Comparison of ENCODE assay signal across 38 cellular contexts in the genomic region with DNA sequence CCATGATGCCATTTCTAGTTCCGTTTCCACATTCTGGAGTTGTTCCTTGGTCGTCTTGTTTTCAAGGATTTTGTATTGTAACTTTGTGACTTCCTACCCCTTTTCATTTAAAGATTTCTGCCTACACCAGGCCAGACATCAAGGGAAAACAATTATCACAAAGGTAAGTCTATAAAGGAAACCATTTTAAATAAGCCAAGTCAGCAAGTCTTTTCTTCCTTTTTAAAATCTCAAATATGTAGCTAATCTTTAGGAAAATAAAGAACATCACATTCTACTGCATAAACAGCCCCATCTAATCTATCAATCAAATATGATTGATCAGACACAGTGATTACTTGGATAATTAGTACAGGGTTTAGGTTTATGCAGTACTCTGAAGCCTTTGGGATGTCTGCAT.
"Had no signal": no experiment of that assay in that cellular context is flagged by ENCODE, and none has a peak within 500 bp of the region (broad histone marks: within the 10 kb centered on the region; RNA-seq: fewer than 3 reads in every experiment).

No MANE protein-coding gene starts in this region.

- H3K27me3 ChIP-seq: body of pancreas, brain microvascular endothelial cell had no signal

- H3K4me3 ChIP-seq: adrenal gland, body of pancreas, breast epithelium had no signal

- ATAC-seq: activated CD4-positive, alpha-beta T cell treated with anti-CD3 and anti-CD28 coated beads for 36 hours; activated CD4-positive, CD25-positive, alpha-beta regulatory T cell treated with anti-CD3 and anti-CD28 coated beads, Interleukin-2, amount 50 U/mL, for 24 hours; activated naive CD4-positive, alpha-beta T cell treated with anti-CD3 and anti-CD28 coated beads, Interleukin-2, amount 50 U/mL, for 72 hours; activated T-cell treated with anti-CD3 and anti-CD28 coated beads, Interleukin-2, amount 50 U/mL, for 4 hours; activated T-cell treated with anti-CD3 and anti-CD28 coated beads, Interleukin-2, amount 50 U/mL, for 72 hours; activated T-helper 17 cell treated with anti-CD3 and anti-CD28 coated beads, Interleukin-2, amount 50 U/mL, for 72 hours; body of pancreas; WTC11 had no signal

- H3K36me3 ChIP-seq: adrenal gland, brain microvascular endothelial cell, breast epithelium, WERI-Rb-1 had no signal

- H3K4me1 Mint-ChIP-seq: activated CD4-positive, alpha-beta T cell treated with anti-CD3 and anti-CD28 coated beads for 36 hours; activated T-helper 17 cell treated with anti-CD3 and anti-CD28 coated beads, Interleukin-2, amount 50 U/mL, for 72 hours had no signal

- H3K4me3 Mint-ChIP-seq: activated CD4-positive, alpha-beta memory T cell treated with anti-CD3 and anti-CD28 coated beads, Interleukin-2, amount 10 ng/mL, durations not matched to agents 7 days and 5 days; activated CD4-positive, alpha-beta T cell treated with anti-CD3 and anti-CD28 coated beads for 36 hours; activated CD4-positive, alpha-beta T cell treated with anti-CD3 and anti-CD28 coated beads, Interleukin-2, amount 10 ng/mL, durations not matched to agents 7 days and 5 days; activated naive CD4-positive, alpha-beta T cell treated with anti-CD3 and anti-CD28 coated beads for 36 hours; activated naive CD8-positive, alpha-beta T cell treated with anti-CD3 and anti-CD28 coated beads for 36 hours; activated T-cell treated with anti-CD3 and anti-CD28 coated beads, Interleukin-2, amount 50 U/mL, for 4 hours; activated T-cell treated with anti-CD3 and anti-CD28 coated beads, Interleukin-2, amount 50 U/mL, for 72 hours; activated T-helper 1 cell treated with anti-CD3 and anti-CD28 coated beads, Interleukin-12 subunit alpha, Interleukin-12 subunit beta, Interleukin-2, Interleukin-4 antibody, amounts not matched to agents 30 ng/mL and 10 ng/mL and 1 ng/mL, durations not matched to agents 14 hours and 24 hours and 36 hours; activated T-helper 17 cell treated with anti-CD3 and anti-CD28 coated beads, Interleukin-2, amount 50 U/mL, for 72 hours; T-helper 1 cell treated with Interleukin-12 subunit alpha and Interleukin-12 subunit beta and Interleukin-4 antibody, amounts not matched to agents 30 μg/mL and 1 μg/mL, for 36 hours; T-helper 2 cell treated with Interferon-gamma antibody and Interleukin-4, amounts not matched to agents 5 μg/mL and 100 μg/mL, for 36 hours; WTC11 had no signal

- H3K36me3 Mint-ChIP-seq: activated naive CD4-positive, alpha-beta T cell treated with anti-CD3 and anti-CD28 coated beads, Interleukin-2, amount 50 U/mL, for 72 hours; activated naive CD8-positive, alpha-beta T cell treated with anti-CD3 and anti-CD28 coated beads for 36 hours; WTC11 had no signal

- H3K27ac Mint-ChIP-seq: activated CD4-positive, alpha-beta memory T cell treated with anti-CD3 and anti-CD28 coated beads, Interleukin-2, amount 10 ng/mL, durations not matched to agents 7 days and 5 days; activated CD4-positive, alpha-beta T cell treated with anti-CD3 and anti-CD28 coated beads for 36 hours; activated CD4-positive, alpha-beta T cell treated with anti-CD3 and anti-CD28 coated beads, Interleukin-2, amount 10 ng/mL, durations not matched to agents 7 days and 5 days; activated naive CD4-positive, alpha-beta T cell treated with anti-CD3 and anti-CD28 coated beads for 36 hours; activated naive CD4-positive, alpha-beta T cell treated with anti-CD3 and anti-CD28 coated beads, Interleukin-2, amount 50 U/mL, for 72 hours; activated naive CD8-positive, alpha-beta T cell treated with anti-CD3 and anti-CD28 coated beads for 36 hours; activated T-cell treated with anti-CD3 and anti-CD28 coated beads, Interleukin-2, amount 50 U/mL, for 72 hours; activated T-helper 1 cell treated with anti-CD3 and anti-CD28 coated beads, Interleukin-12 subunit alpha, Interleukin-12 subunit beta, Interleukin-2, Interleukin-4 antibody, amounts not matched to agents 30 ng/mL and 10 ng/mL and 1 ng/mL, durations not matched to agents 14 hours and 24 hours and 36 hours; activated T-helper 17 cell treated with anti-CD3 and anti-CD28 coated beads, Interleukin-2, amount 50 U/mL, for 72 hours; T-helper 1 cell treated with Interleukin-12 subunit alpha and Interleukin-12 subunit beta and Interleukin-4 antibody, amounts not matched to agents 30 μg/mL and 1 μg/mL, for 36 hours; T-helper 2 cell treated with Interferon-gamma antibody and Interleukin-4, amounts not matched to agents 5 μg/mL and 100 μg/mL, for 36 hours; WTC11 had no signal

- H3K9me3 Mint-ChIP-seq: activated CD4-positive, alpha-beta memory T cell treated with anti-CD3 and anti-CD28 coated beads, Interleukin-2, amount 10 ng/mL, durations not matched to agents 7 days and 5 days; activated CD4-positive, alpha-beta T cell treated with anti-CD3 and anti-CD28 coated beads, Interleukin-2, amount 10 ng/mL, durations not matched to agents 7 days and 5 days; activated naive CD4-positive, alpha-beta T cell treated with anti-CD3 and anti-CD28 coated beads for 36 hours; activated naive CD4-positive, alpha-beta T cell treated with anti-CD3 and anti-CD28 coated beads, Interleukin-2, amount 50 U/mL, for 72 hours; activated naive CD8-positive, alpha-beta T cell treated with anti-CD3 and anti-CD28 coated beads for 36 hours; activated T-cell treated with anti-CD3 and anti-CD28 coated beads, Interleukin-2, amount 50 U/mL, for 4 hours; activated T-cell treated with anti-CD3 and anti-CD28 coated beads, Interleukin-2, amount 50 U/mL, for 72 hours; activated T-helper 1 cell treated with anti-CD3 and anti-CD28 coated beads, Interleukin-12 subunit alpha, Interleukin-12 subunit beta, Interleukin-2, Interleukin-4 antibody, amounts not matched to agents 30 ng/mL and 10 ng/mL and 1 ng/mL, durations not matched to agents 14 hours and 24 hours and 36 hours; activated T-helper 17 cell treated with anti-CD3 and anti-CD28 coated beads, Interleukin-2, amount 50 U/mL, for 72 hours; T-helper 1 cell treated with Interleukin-12 subunit alpha and Interleukin-12 subunit beta and Interleukin-4 antibody, amounts not matched to agents 30 μg/mL and 1 μg/mL, for 36 hours; T-helper 2 cell treated with Interferon-gamma antibody and Interleukin-4, amounts not matched to agents 5 μg/mL and 100 μg/mL, for 36 hours; WTC11 had no signal

- FAIRE-seq: astrocyte, TTC549 had no signal

- H3K9me3 ChIP-seq: adrenal gland, body of pancreas, breast epithelium had no signal

- H3K4me1 ChIP-seq: adrenal gland, breast epithelium had no signal

- DNase-seq: activated CD4-positive, alpha-beta memory T cell treated with anti-CD3 and anti-CD28 coated beads, Interleukin-2, amount 10 ng/mL, durations not matched to agents 7 days and 5 days; activated CD4-positive, alpha-beta T cell treated with anti-CD3 and anti-CD28 coated beads for 1 hour; activated CD4-positive, alpha-beta T cell treated with anti-CD3 and anti-CD28 coated beads for 36 hours; activated CD4-positive, alpha-beta T cell treated with anti-CD3 and anti-CD28 coated beads for 48 hours; activated CD4-positive, alpha-beta T cell treated with anti-CD3 and anti-CD28 coated beads, Interleukin-2, amount 10 ng/mL, durations not matched to agents 7 days and 5 days; activated CD4-positive, alpha-beta T cell treated with anti-CD3 and anti-CD28 coated beads, Interleukin-2, amount 50 U/mL, for 48 hours; activated CD4-positive, CD25-positive, alpha-beta regulatory T cell; activated CD8-positive, alpha-beta memory T cell treated with anti-CD3 and anti-CD28 coated beads, Interleukin-2, amount 50 U/mL, for 4 hours; activated effector memory CD4-positive, alpha-beta T cell treated with anti-CD3 and anti-CD28 coated beads, Interleukin-2, amount 50 U/mL, for 16 hours; activated gamma-delta T cell treated with Interleukin-2 at 50 U/mL for 16 hours; activated naive CD4-positive, alpha-beta T cell; activated naive CD4-positive, alpha-beta T cell treated with anti-CD3 and anti-CD28 coated beads for 36 hours; activated naive CD4-positive, alpha-beta T cell treated with anti-CD3 and anti-CD28 coated beads, Interleukin-2, amount 50 U/mL, for 16 hours; activated naive CD8-positive, alpha-beta T cell treated with anti-CD3 and anti-CD28 coated beads for 36 hours; activated T-cell treated with anti-CD3 and anti-CD28 coated beads for 4 hours; activated T-cell treated with anti-CD3 and anti-CD28 coated beads, Interleukin-2, amount 50 U/mL, for 1 hour; activated T-cell treated with anti-CD3 and anti-CD28 coated beads, Interleukin-2, amount 50 U/mL, for 4 hours; activated T-cell treated with anti-CD3 and anti-CD28 coated beads, Interleukin-2, amount 50 U/mL, for 72 hours; adrenal gland; amniotic stem cell; aorta; body of pancreas; brain microvascular endothelial cell; central memory CD4-positive, alpha-beta T cell; T-helper 1 cell; T-helper 2 cell; T-helper 9 cell; WERI-Rb-1 had no signal

- H3K27ac ChIP-seq: adrenal gland, body of pancreas, brain microvascular endothelial cell, breast epithelium, WERI-Rb-1 had no signal
